Comparison of ENCODE assay signal across 1 cellular context in the genomic region with DNA sequence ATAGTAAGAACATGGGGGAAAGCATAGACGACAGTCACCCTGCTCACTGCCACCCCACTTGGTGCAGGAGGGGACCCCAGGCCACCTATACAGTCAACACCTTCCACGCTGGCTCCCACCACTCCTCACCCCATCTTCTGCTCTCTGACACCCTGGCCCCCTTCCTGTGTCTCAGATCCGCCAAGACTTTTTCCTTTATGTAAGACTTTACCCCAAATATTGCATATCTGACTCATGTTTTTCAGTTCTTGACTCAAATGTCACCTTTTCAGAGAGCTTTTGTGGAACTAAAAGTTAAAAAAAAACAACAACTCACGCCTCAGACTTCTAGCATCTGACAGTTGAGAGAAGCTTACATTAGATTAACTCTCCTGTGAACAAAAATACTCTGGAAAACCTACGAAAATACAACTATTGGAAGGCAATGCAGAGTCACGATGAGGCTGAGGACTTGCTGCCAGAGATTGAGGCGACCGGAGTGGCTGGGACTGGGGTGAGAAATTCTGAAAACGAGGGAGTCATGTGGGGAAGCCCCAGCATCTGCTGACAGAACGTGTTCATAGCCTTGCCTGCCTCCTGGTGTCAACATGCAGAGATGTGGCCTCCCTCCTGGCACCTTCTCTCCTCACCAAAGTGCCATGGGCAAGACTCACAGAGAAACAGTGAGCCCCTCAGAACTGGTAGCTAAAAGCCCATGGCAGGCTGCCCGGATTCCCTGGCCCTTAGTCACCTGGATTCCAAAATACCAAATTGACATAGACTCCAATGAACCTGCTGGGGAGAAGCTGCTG.
TF ChIP-seq lines count a peak whose summit lies in the region.

No MANE protein-coding gene starts in this region.

TF ChIP-seq in SK-N-SH treated with all-trans-retinoic acid at 6 μM for 48 hours, 23 proteins besides CTCF, POLR2A, EP300 and RAD21 (continued from another document):
- TF ChIP-seq OSR1 (CRISPR knock-in tag; IDR thresholded peaks at IDR 0.05), result no peak
- TF ChIP-seq ZNF70 (CRISPR knock-in tag; IDR thresholded peaks at IDR 0.05), result no peak
- no peak for TF ChIP-seq SNAI2 (CRISPR knock-in tag; IDR thresholded peaks at IDR 0.05)
- no peak for TF ChIP-seq ARNTL (CRISPR knock-in tag; IDR thresholded peaks at IDR 0.05; ENCODE audit: borderline replicate concordance, low read depth)
- TF ChIP-seq ISL1 (CRISPR knock-in tag; IDR thresholded peaks at IDR 0.05), result no peak
- TF ChIP-seq RARB (CRISPR knock-in tag; IDR thresholded peaks at IDR 0.05), result no peak
